Comparison of ENCODE assay signal across 8 cellular contexts in the genomic region with DNA sequence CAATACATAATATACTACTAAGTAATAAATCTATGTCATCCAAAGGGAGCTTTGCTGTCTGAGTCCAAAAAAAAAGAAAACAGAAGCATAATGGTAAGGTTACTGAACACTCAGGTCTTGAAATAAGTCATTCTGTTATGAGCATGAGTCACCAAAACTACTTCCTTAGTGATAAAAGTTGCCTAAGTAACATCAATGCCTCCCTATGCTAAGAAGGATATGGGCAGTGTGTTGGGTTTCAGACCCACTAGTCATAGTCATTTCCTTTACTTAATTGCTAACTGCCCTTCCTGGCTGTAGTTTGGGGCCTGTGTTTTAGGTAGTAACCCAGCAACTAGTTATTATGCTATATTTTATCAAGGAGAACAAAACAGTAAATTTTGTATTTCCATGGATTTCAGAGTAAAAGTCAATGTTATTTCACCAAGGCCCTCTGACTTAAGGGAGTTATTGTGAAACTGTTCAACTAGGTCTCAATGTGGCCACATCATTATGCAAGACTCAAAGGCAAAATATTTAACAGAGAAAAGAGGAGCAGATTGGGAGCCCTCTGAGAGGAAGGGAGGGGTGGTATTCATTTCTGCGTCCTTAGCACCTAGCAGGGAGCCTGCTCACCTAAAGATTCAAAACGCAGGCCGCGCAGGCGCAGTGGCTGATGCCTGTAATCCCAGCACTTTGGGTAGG. TPM values are rescaled to one million over a fixed set of nuclear protein-coding genes. Genes with fewer than 3 reads are reported as not detected.
DNase-seq lines count a peak whose midpoint lies in the region; ATAC-seq and TF ChIP-seq lines count a peak whose summit lies in the region.

No MANE protein-coding gene starts in this region.

- no peak overlapping the region for H3K4me2 ChIP-seq in GM23338

- H3K4me3 ChIP-seq in GM23338: no peak overlapping the region
- no peak overlapping the region for H3K4me3 ChIP-seq in thymus (ENCODE audit: low read length)

- H3K27ac ChIP-seq in GM23338 (ENCODE audit: low read depth) (no peak overlapping the region), adipose tissue (ENCODE audit: low read depth, low read length) (peak overlapping the region; percentile 88), thymus (ENCODE audit: low read depth) (peak overlapping the region; percentile 53)

- H3K27me3 ChIP-seq in GM23338 (ENCODE audit: insufficient read depth) (no peaks in the 10 kb centered on the region), thymus (ENCODE audit: control insufficient read depth, insufficient read depth) (no peaks in the 10 kb centered on the region)

- H3K79me2 ChIP-seq in GM23338 (replicated peaks; ENCODE audit: insufficient read depth): no peaks in the 10 kb centered on the region

- DNase-seq in GM23338 (ENCODE audit: low spot score) (no peak), LHCN-M2 (ENCODE audit: low read depth) (peak; percentile 98), iris pigment epithelial cell (ENCODE audit: low read depth) (peak; percentile 98), D341Med (ENCODE audit: low spot score) (no peak)
- no peak for DNase-seq in activated CD4-positive, alpha-beta T cell treated with anti-CD3 and anti-CD28 coated beads, Interleukin-2, amount 50 U/mL, for 48 hours

- peaks cover 22% of the 10 kb centered on the region for H3K4me1 ChIP-seq in GM23338 (ENCODE audit: insufficient read depth)
- H3K4me1 ChIP-seq in thymus (ENCODE audit: control insufficient read depth, insufficient read depth, low read length): no peaks in the 10 kb centered on the region

- H3K36me3 ChIP-seq in GM23338 (ENCODE audit: insufficient read depth) (no peaks in the 10 kb centered on the region), thymus (ENCODE audit: control insufficient read depth, insufficient read depth) (no peaks in the 10 kb centered on the region)

- no peaks in the 10 kb centered on the region for H3F3A ChIP-seq in GM23338 (replicated peaks; ENCODE audit: low read depth)

- H3K4me1 Mint-ChIP-seq in GM23338: peaks cover 38% of the 10 kb centered on the region

- TF ChIP-seq CTCF in GM23338 (conservative IDR thresholded peaks at IDR 0.05; ENCODE audit: low read depth in 2 of 2): no peak

- 73 to 83% (median 74%) methylated on average over 5 of the region's 5 CpGs for WGBS in adipose tissue, 3 donors
- 96% methylated on average over 5 of the region's 5 CpGs for WGBS in thymus

- H3K9me3 ChIP-seq in thymus (ENCODE audit: control insufficient read depth): no peaks in the 10 kb centered on the region

- peaks cover 6% of the 10 kb centered on the region for H3K27me3 Mint-ChIP-seq in GM23338 (ENCODE audit: insufficient read depth, low read depth, poor library complexity)

- 0 out of 2 replicates have a peak overlapping the region, but pooled peaks have one; percentile 3 for H2AFZ ChIP-seq in GM23338

- ATAC-seq in GM18498 (IDR thresholded peaks at IDR 0.05; ENCODE audit: unreplicated experiment) (peak; percentile 100), GM23338 (peak; percentile 38; the same call in 2 of the 3 replicates)

- H3K36me3 Mint-ChIP-seq in GM23338 (ENCODE audit: low read depth): no peaks in the 10 kb centered on the region; the same call in 2 of the 3 replicates

- H3K27ac Mint-ChIP-seq in GM23338: peak overlapping the region; percentile 39; the same call in 1 of the 2 replicates

- no peak overlapping the region for H3K4me3 Mint-ChIP-seq in GM23338

- H4K20me1 ChIP-seq in GM23338 (replicated peaks; ENCODE audit: insufficient read depth): no peaks in the 10 kb centered on the region

- peaks cover 3% of the 10 kb centered on the region; the same call in 1 of the 3 replicates for H3K9me3 Mint-ChIP-seq in GM23338

- H3K9me2 ChIP-seq in GM23338 (ENCODE audit: insufficient read depth): no peaks in the 10 kb centered on the region

TF ChIP-seq in GM23338, 12 proteins besides CTCF, POLR2A, EP300 and RAD21 (continues in another document):
- TF ChIP-seq JUNB (IDR thresholded peaks at IDR 0.05; ENCODE audit: unreplicated experiment) (no peak), ETS1 (IDR thresholded peaks at IDR 0.05) (no peak), CREB1 (CRISPR knock-in tag; IDR thresholded peaks at IDR 0.05; ENCODE audit: low read depth) (no peak), NANOG (IDR thresholded peaks at IDR 0.05; ENCODE audit: borderline replicate concordance) (no peak), ZNF331 (CRISPR knock-in tag; IDR thresholded peaks at IDR 0.05; ENCODE audit: low read depth) (no peak), POLR2AphosphoS5 (IDR thresholded peaks at IDR 0.05; ENCODE audit: low read depth) (no peak), ZNF114 (CRISPR knock-in tag; IDR thresholded peaks at IDR 0.05) (no peak)
- TF ChIP-seq, protein P1, sequence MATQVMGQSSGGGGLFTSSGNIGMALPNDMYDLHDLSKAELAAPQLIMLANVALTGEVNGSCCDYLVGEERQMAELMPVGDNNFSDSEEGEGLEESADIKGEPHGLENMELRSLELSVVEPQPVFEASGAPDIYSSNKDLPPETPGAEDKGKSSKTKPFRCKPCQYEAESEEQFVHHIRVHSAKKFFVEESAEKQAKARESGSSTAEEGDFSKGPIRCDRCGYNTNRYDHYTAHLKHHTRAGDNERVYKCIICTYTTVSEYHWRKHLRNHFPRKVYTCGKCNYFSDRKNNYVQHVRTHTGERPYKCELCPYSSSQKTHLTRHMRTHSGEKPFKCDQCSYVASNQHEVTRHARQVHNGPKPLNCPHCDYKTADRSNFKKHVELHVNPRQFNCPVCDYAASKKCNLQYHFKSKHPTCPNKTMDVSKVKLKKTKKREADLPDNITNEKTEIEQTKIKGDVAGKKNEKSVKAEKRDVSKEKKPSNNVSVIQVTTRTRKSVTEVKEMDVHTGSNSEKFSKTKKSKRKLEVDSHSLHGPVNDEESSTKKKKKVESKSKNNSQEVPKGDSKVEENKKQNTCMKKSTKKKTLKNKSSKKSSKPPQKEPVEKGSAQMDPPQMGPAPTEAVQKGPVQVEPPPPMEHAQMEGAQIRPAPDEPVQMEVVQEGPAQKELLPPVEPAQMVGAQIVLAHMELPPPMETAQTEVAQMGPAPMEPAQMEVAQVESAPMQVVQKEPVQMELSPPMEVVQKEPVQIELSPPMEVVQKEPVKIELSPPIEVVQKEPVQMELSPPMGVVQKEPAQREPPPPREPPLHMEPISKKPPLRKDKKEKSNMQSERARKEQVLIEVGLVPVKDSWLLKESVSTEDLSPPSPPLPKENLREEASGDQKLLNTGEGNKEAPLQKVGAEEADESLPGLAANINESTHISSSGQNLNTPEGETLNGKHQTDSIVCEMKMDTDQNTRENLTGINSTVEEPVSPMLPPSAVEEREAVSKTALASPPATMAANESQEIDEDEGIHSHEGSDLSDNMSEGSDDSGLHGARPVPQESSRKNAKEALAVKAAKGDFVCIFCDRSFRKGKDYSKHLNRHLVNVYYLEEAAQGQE (IDR thresholded peaks at IDR 0.05; ENCODE audit: unreplicated experiment): no peak

RNA-seq across cellular contexts. Expression of gene VIM, which starts 11.7 kb away (rescaled TPM):
- 214 and 228 TPM in 2 replicates for total RNA-seq in GM23338 (2014; rRNA removed; shearing (Covaris generic))
- polyA plus RNA-seq in GM23338 (2016; fragmentation: Nextera tagmentation; extraction: Ambion mirVana) (131 and 137 TPM in 2 replicates), adipose tissue (1,000 to 10,000 TPM in 2 of 3 donors, 100 to 1,000 TPM in 1; 348 to 3,997 (median 2,261) TPM), thymus (781 TPM)
- total RNA-seq in LHCN-M2 (2014; rRNA removed): 9,336 and 11,900 TPM in 2 replicates
- 5,344 TPM for polyA plus RNA-seq in LHCN-M2 (2012)

RNA-seq across cellular contexts. Expression of gene TRDMT1, which starts 14.9 kb away (rescaled TPM):
- 30.8 and 37.7 TPM in 2 replicates for total RNA-seq in GM23338 (2014; rRNA removed; shearing (Covaris generic))
- polyA plus RNA-seq in GM23338 (2016; fragmentation: Nextera tagmentation; extraction: Ambion mirVana) (12.0 and 16.0 TPM in 2 replicates), adipose tissue (1 to 10 TPM; 1.3 to 2.7 (median 1.6) TPM), thymus (5.0 TPM)
- total RNA-seq in LHCN-M2 (2014; rRNA removed): 5.9 and 6.0 TPM in 2 replicates
- polyA plus RNA-seq in LHCN-M2 (2012): 2.3 TPM

Comparison
In these comparisons a context has a peak if more than half of its experiments do, and no peak if none do; other contexts are left out.
1. DNase-seq: peak in LHCN-M2 (single experiment) and iris pigment epithelial cell (single experiment); none in GM23338 (single experiment), D341Med (single experiment) and activated CD4-positive, alpha-beta T cell treated with anti-CD3 and anti-CD28 coated beads, Interleukin-2, amount 50 U/mL, for 48 hours (0 of 2).